ENCODE assay signal across 26 cellular contexts in the genomic region with DNA sequence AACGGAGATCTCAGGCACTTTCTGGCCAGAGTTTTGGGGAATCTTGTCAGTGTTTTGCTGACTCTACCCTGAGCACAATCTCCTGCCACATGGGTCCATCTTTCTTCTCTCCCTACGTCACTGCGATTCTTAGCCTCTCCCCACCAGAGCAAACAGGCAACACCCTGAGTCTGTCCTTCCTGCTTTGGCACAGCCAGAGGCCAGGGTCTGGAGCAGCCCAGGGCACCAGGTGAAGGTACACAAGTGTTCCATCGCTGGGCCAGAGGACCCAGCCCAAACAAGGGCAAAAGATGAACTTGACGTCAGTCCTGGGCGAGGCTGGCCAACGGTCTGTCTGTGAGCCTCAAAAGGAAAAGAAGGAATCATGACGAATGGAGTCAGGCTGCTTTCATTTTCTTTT. TPM values are rescaled to one million over a fixed set of nuclear protein-coding genes. Genes with fewer than 3 reads are reported as not detected.
"Had no signal": no experiment of that assay in that cellular context is flagged by ENCODE, and none has a peak within 500 bp of the region (broad histone marks: within the 10 kb centered on the region; RNA-seq: fewer than 3 reads in every experiment).

No MANE protein-coding gene starts in this region.

- H3K27me3 ChIP-seq: foreskin keratinocyte, left lung, sigmoid colon, upper lobe of left lung had no signal

- DNase-seq: activated CD4-positive, alpha-beta memory T cell treated with anti-CD3 and anti-CD28 coated beads for 36 hours; activated CD4-positive, alpha-beta T cell treated with anti-CD3 and anti-CD28 coated beads for 48 hours; activated naive CD4-positive, alpha-beta T cell treated with Interleukin-2 at 50 U/mL for 16 hours; activated naive CD8-positive, alpha-beta T cell treated with anti-CD3 and anti-CD28 coated beads for 36 hours; activated T-cell treated with anti-CD3 and anti-CD28 coated beads, Interleukin-2, amount 50 U/mL, for 48 hours; central memory CD4-positive, alpha-beta T cell; effector memory CD4-positive, alpha-beta T cell; foreskin keratinocyte; kidney; left lung; nephron progenitor cell; nucleus accumbens; sigmoid colon; stimulated activated CD4-positive, alpha-beta T cell treated with anti-CD3 and anti-CD28 coated beads, Interleukin-2, amount 100 ng/mL, for 48 hours; stimulated activated CD8-positive, alpha-beta memory T cell treated with anti-CD3 and anti-CD28 coated beads, Interleukin-4, amount 100 ng/mL, for 48 hours; stimulated activated naive CD4-positive, alpha-beta T cell; upper lobe of left lung had no signal

- H3K36me3 ChIP-seq: left lung, sigmoid colon, thoracic aorta, upper lobe of left lung had no signal

- ATAC-seq: foreskin keratinocyte, left lung had no signal

- H3K9me3 ChIP-seq: left lung, sigmoid colon, thoracic aorta, upper lobe of left lung had no signal

- H3K4me1 ChIP-seq: sigmoid colon, upper lobe of left lung had no signal

- FAIRE-seq: astrocyte, kidney had no signal

- H3K27ac ChIP-seq: foreskin keratinocyte, left lung, sigmoid colon, thoracic aorta, upper lobe of left lung had no signal

- H3K4me3 ChIP-seq: left lung, sigmoid colon, thoracic aorta, upper lobe of left lung had no signal

RNA-seq across cellular contexts. Expression of gene CCDC177, which starts 12.7 kb away (rescaled TPM):
- total RNA-seq: activated CD4-positive, alpha-beta memory T cell treated with anti-CD3 and anti-CD28 coated beads for 36 hours; activated naive CD8-positive, alpha-beta T cell treated with anti-CD3 and anti-CD28 coated beads for 36 hours; astrocyte; dermis microvascular lymphatic vessel endothelial cell; foreskin keratinocyte; glomerular endothelial cell; kidney; left lung; lung microvascular endothelial cell; myocyte; posterior vena cava; renal cortical epithelial cell; sigmoid colon; T-helper 2 cell treated with Interferon-gamma antibody and Interleukin-4, amounts not matched to agents 100 ng/mL and 5 ng/mL, for 36 hours; thoracic aorta; upper lobe of left lung had no signal
- polyA plus RNA-seq: foreskin keratinocyte, sigmoid colon had no signal
